ENCODE assay signal across 29 cellular contexts in genomic region chr1:180381184-180381580, GRCh38.
"Had no signal": no experiment of that assay in that cellular context is flagged by ENCODE, and none has a peak within 500 bp of the region (broad histone marks: within the 10 kb centered on the region; RNA-seq: fewer than 3 reads in every experiment).

No MANE protein-coding gene starts in this region.

- H3K27ac ChIP-seq: left lung, lower lobe of right lung, neural progenitor cell, neutrophil, right atrium auricular region, right lobe of liver, stomach, testis, thyroid gland, transverse colon, upper lobe of left lung, vagina had no signal

- H3K4me1 Mint-ChIP-seq: nephron progenitor cell; neural progenitor cell; stimulated activated memory B cell treated with anti-CD40 and anti-IgM and Interleukin-4, amounts not matched to agents 10 μg/mL and 1 μg/mL and 100 μg/mL, for 72 hours had no signal

- H3K27me3 Mint-ChIP-seq: progenitor cell of endocrine pancreas; stimulated activated memory B cell treated with anti-CD40 and anti-IgM and Interleukin-4, amounts not matched to agents 10 μg/mL and 1 μg/mL and 100 μg/mL, for 72 hours had no signal

- DNase-seq: hippocampal formation; kidney; left colon; left lung; lower lobe of right lung; mammary epithelial cell; mesenchymal stem cell; natural killer cell; nephron progenitor cell; occipital lobe; right lobe of liver; stimulated activated CD4-positive, alpha-beta T cell treated with anti-CD3 and anti-CD28 coated beads, Interleukin-1b, Interleukin-23, amount 100 ng/mL, for 48 hours; stimulated activated CD4-positive, alpha-beta T cell treated with anti-CD3 and anti-CD28 coated beads, Interleukin-2, amount 100 ng/mL, for 48 hours; stimulated activated CD4-positive, alpha-beta T cell treated with anti-CD3 and anti-CD28 coated beads, Interleukin-4, amount 100 ng/mL, for 4 hours; stimulated activated CD8-positive, alpha-beta memory T cell treated with anti-CD3 and anti-CD28 coated beads, Interleukin-4, amount 100 ng/mL, for 48 hours; stimulated activated naive CD8-positive, alpha-beta T cell treated with anti-CD3 and anti-CD28 coated beads, Interleukin-15, Interleukin-2, amounts not matched to agents 100 U/mL and 50 U/mL, for 24 hours; stomach; testis; thyroid gland; transverse colon; upper lobe of left lung had no signal

- H2AFZ ChIP-seq: neural progenitor cell had no signal

- H3K36me3 ChIP-seq: lower lobe of right lung, neural progenitor cell, neutrophil, right atrium auricular region, right lobe of liver, thyroid gland, transverse colon, upper lobe of left lung had no signal

- FAIRE-seq: islet of Langerhans, kidney had no signal

- H3K27me3 ChIP-seq: left lung, neural progenitor cell, neutrophil, right atrium auricular region, right lobe of liver, stomach, testis, thyroid gland, transverse colon, upper lobe of left lung, vagina had no signal

- H3K9me3 ChIP-seq: neutrophil, testis, thyroid gland had no signal

- ATAC-seq: left colon; left lung; lower lobe of right lung; natural killer cell; right lobe of liver; stimulated activated memory B cell treated with anti-CD40 and anti-IgM and Interleukin-4, amounts not matched to agents 10 μg/mL and 1 μg/mL and 100 μg/mL, for 72 hours had no signal

- H3K4me2 ChIP-seq: neural progenitor cell, smooth muscle cell had no signal

- H3K9ac ChIP-seq: neural progenitor cell had no signal

- H3K27ac Mint-ChIP-seq: natural killer cell; nephron progenitor cell; neural progenitor cell; progenitor cell of endocrine pancreas; stimulated activated memory B cell treated with anti-CD40 and anti-IgM and Interleukin-4, amounts not matched to agents 10 μg/mL and 1 μg/mL and 100 μg/mL, for 72 hours had no signal

- H3K4me1 ChIP-seq: left lung, lower lobe of right lung, neural progenitor cell, right atrium auricular region, right lobe of liver, stomach, testis, thyroid gland, transverse colon, upper lobe of left lung, vagina had no signal

- H3K4me3 Mint-ChIP-seq: natural killer cell; nephron progenitor cell; neural progenitor cell; stimulated activated memory B cell treated with anti-CD40 and anti-IgM and Interleukin-4, amounts not matched to agents 10 μg/mL and 1 μg/mL and 100 μg/mL, for 72 hours had no signal

- H3K4me3 ChIP-seq: left lung, lower lobe of right lung, neural progenitor cell, right atrium auricular region, right lobe of liver, smooth muscle cell, stomach, testis, thyroid gland, transverse colon, upper lobe of left lung, vagina had no signal
